1 cellular context compared by ENCODE assay signal in genomic region chr3:156918746-156919145, GRCh38.
TF ChIP-seq lines count a peak whose summit lies in the region.

No MANE protein-coding gene starts in this region.

TF ChIP-seq in GM23338, 12 proteins besides CTCF, POLR2A, EP300 and RAD21:
- no peak for TF ChIP-seq REST (IDR thresholded peaks at IDR 0.05; ENCODE audit: unreplicated experiment)
- no peak for TF ChIP-seq EZH2 (IDR thresholded peaks at IDR 0.05; ENCODE audit: low read depth, unreplicated experiment)
- TF ChIP-seq ZNF114 (CRISPR knock-in tag; IDR thresholded peaks at IDR 0.05), result no peak
- TF ChIP-seq STAT1 (IDR thresholded peaks at IDR 0.05; ENCODE audit: unreplicated experiment), result no peak
- TF ChIP-seq EZH2phosphoT487 (IDR thresholded peaks at IDR 0.05; ENCODE audit: unreplicated experiment), result no peak
- TF ChIP-seq ZNF331 (CRISPR knock-in tag; IDR thresholded peaks at IDR 0.05; ENCODE audit: low read depth), result no peak
- no peak for TF ChIP-seq ZNF462 (CRISPR knock-in tag; IDR thresholded peaks at IDR 0.05)
- TF ChIP-seq NANOG (IDR thresholded peaks at IDR 0.05; ENCODE audit: borderline replicate concordance), result no peak
- no peak for TF ChIP-seq JUNB (IDR thresholded peaks at IDR 0.05; ENCODE audit: unreplicated experiment)
- no peak for TF ChIP-seq CREB1 (CRISPR knock-in tag; IDR thresholded peaks at IDR 0.05; ENCODE audit: low read depth)
- TF ChIP-seq ETS1 (IDR thresholded peaks at IDR 0.05), result no peak
